Comparison of ENCODE assay signal across 32 cellular contexts in the genomic region with DNA sequence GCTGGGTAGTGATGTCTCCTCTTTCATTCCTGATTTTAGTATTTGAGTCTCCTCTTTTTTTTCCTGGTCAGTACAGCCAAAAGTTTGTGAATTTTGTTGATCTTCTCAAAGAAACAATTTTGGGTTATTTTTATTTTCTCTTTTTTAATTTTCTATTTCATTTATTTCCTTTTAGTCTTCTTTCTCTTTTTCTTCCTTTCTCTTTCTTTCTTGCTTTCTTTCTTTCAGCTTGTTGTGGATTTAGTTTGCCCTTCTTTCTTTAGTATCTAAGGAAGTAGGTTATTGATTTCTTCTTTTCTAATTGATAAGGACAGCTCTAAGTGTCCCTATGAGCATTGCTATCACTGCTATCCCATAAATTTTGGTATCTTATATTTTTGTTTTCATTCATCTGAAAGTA.
"Had no signal": no experiment of that assay in that cellular context is flagged by ENCODE, and none has a peak within 500 bp of the region (broad histone marks: within the 10 kb centered on the region; RNA-seq: fewer than 3 reads in every experiment).

No MANE protein-coding gene starts in this region.

- H3K36me3 ChIP-seq: MG63 had no signal

- DNase-seq: Karpas-422, Kasumi-1, MG63, MM.1S, MV-4-11, NCI-H1048, NCI-H1092, NCI-H1092 treated with DMSO at 0.1 percent for 48 hours, NCI-H1105, NCI-H1105 treated with DMSO at 0.1 percent for 48 hours, NCI-H1417, NCI-H1417 treated with DMSO at 0.1 percent for 48 hours, NCI-H1436, NCI-H1436 treated with DMSO at 0.1 percent for 48 hours, NCI-H146, NCI-H1694, NCI-H1694 treated with DMSO at 0.1 percent for 48 hours, NCI-H187, NCI-H187 treated with DMSO at 0.1 percent for 48 hours, NCI-H1930, NCI-H2029, NCI-H2029 treated with DMSO at 0.1 percent for 48 hours, NCI-H2081, NCI-H2081 treated with DMSO at 0.1 percent for 48 hours, NCI-H2107, NCI-H2171, NCI-H2227 treated with DMSO at 0.1 percent for 48 hours, NCI-H345, NCI-H446, NCI-H446 treated with DMSO at 0.1 percent for 48 hours, NCI-H510A, NCI-H510A treated with DMSO at 0.1 percent for 48 hours had no signal

- H3K27me3 ChIP-seq: MG63 had no signal

- H3K9me3 ChIP-seq: MG63 had no signal

- H3K4me3 ChIP-seq: MG63 had no signal
